In the genomic region with DNA sequence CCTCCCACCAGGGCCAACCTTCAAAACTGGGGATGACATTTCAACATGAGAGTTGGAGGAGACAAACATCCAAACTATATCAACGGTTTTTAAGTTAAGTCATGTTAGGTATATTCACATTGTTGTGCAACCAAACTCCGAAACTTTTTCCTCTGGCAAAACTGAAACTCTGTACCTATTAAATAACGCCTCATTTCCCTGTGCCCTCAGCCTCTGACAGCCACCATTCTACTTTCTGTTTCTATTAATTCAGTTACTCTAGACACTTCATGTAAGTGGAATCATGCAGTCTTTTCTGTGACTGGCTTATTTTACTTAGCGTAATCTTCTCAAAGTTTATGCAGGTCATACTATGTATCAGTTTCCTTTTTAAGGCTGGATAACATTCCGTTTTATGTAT, we compare ENCODE assay signal across 22 cellular contexts.
"Had no signal": no experiment of that assay in that cellular context is flagged by ENCODE, and none has a peak within 500 bp of the region (broad histone marks: within the 10 kb centered on the region; RNA-seq: fewer than 3 reads in every experiment).

No MANE protein-coding gene starts in this region.

- H3K27ac ChIP-seq: coronary artery, dorsolateral prefrontal cortex, epithelial cell of prostate, esophagus squamous epithelium, gastrocnemius medialis, heart right ventricle, left lung, lower lobe of right lung had no signal

- H3K4me3 ChIP-seq: coronary artery, dorsolateral prefrontal cortex, esophagus squamous epithelium, gastrocnemius medialis, heart right ventricle, left lung, lower lobe of right lung, mucosa of descending colon had no signal

- H3K27ac Mint-ChIP-seq: mesothelial cell of epicardium had no signal

- H3K36me3 ChIP-seq: esophagus squamous epithelium, gastrocnemius medialis, lower lobe of right lung had no signal

- H3K27me3 ChIP-seq: dorsolateral prefrontal cortex, esophagus squamous epithelium, gastrocnemius medialis, heart right ventricle, left lung had no signal

- ATAC-seq: esophagus mucosa, gastrocnemius medialis, heart right ventricle, left cardiac atrium, left lung, left ventricle myocardium superior, lower lobe of right lung, mucosa of descending colon had no signal

- DNase-seq: dermis blood vessel endothelial cell; dorsolateral prefrontal cortex; effector CD4-positive, alpha-beta T cell; effector memory CD4-positive, alpha-beta T cell; erythroblast; esophagus squamous epithelium; foreskin melanocyte; gastrocnemius medialis; glutamatergic neuron; head of caudate nucleus; heart right ventricle; hippocampal formation; left cardiac atrium; left lung; left ventricle myocardium superior; lower lobe of right lung; mesenchymal stem cell; mucosa of descending colon had no signal

- H3K9me3 ChIP-seq: esophagus squamous epithelium, gastrocnemius medialis, heart right ventricle, left lung, lower lobe of right lung, mucosa of descending colon had no signal

- H3K4me3 Mint-ChIP-seq: mesothelial cell of epicardium had no signal

- H3K4me1 ChIP-seq: esophagus squamous epithelium, left lung, lower lobe of right lung had no signal
